7 cellular contexts compared by ENCODE assay signal in genomic region chr7:140653319-140654108, GRCh38. TPM values are rescaled to one million over a fixed set of nuclear protein-coding genes. Genes with fewer than 3 reads are reported as not detected.
DNase-seq lines count a peak whose midpoint lies in the region; ATAC-seq and TF ChIP-seq lines count a peak whose summit lies in the region.

No MANE protein-coding gene starts in this region.

- peak; percentile 93 for TF ChIP-seq CTCF in DND-41 (IDR thresholded peaks at IDR 0.05; ENCODE audit: borderline replicate concordance, extremely low read depth, low read length, poor library complexity, severe bottlenecking)
- TF ChIP-seq CTCF in LNCAP (IDR thresholded peaks at IDR 0.05), result peak; percentile 86
- peak; percentile 78 for TF ChIP-seq CTCF in colonic mucosa (IDR thresholded peaks at IDR 0.05)
- TF ChIP-seq CTCF in suprapubic skin (IDR thresholded peaks at IDR 0.05), result peak; percentile 83 to 85

- H2AFZ ChIP-seq in DND-41 (ENCODE audit: low read depth, low read length), result peak overlapping the region; percentile 70

- H3K27ac ChIP-seq in DND-41 (ENCODE audit: low read length) (no peak overlapping the region), colonic mucosa (no peak overlapping the region), suprapubic skin (no peak overlapping the region)

- H3K27me3 ChIP-seq in DND-41 (ENCODE audit: insufficient read depth, low read length, poor library complexity) (no peaks in the 10 kb centered on the region), colonic mucosa (no peaks in the 10 kb centered on the region), suprapubic skin (no peaks in the 10 kb centered on the region)

- DNase-seq in DND-41 (peak; percentile 46), RKO (ENCODE audit: low spot score) (peak; percentile 83), colonic mucosa (peak; percentile 82), left lobe of liver (ENCODE audit: low spot score) (peak; percentile 89), suprapubic skin (ENCODE audit: low spot score in 2 of 2) (peak; percentile 71 to 82)

- 23% methylated on average over 14 of the region's 15 CpGs for WGBS in suprapubic skin

- ATAC-seq in DND-41 (ENCODE audit: insufficient read depth, low read depth), result peak; percentile 58; the same call in 2 of the 3 replicates
- ATAC-seq in left lobe of liver, result peak; percentile 87
- ATAC-seq in HG03432 (IDR thresholded peaks at IDR 0.05; ENCODE audit: unreplicated experiment), result no peak

- intact Hi-C loops in colonic mucosa (cut with DNase I), result loop anchor here (2.0 to 10.0 kb wide), 3 partner anchors 135 to 309 kb away; partner anchors contain the start of gene MKRN1

- no peak for TF ChIP-seq EP300 in suprapubic skin (IDR thresholded peaks at IDR 0.05)

- H3K9ac ChIP-seq in DND-41 (ENCODE audit: low read depth, low read length) (no peak overlapping the region), colonic mucosa (ENCODE audit: low read depth in 2 of 2, low read length in 2 of 2) (no peak overlapping the region)

- H3K36me3 ChIP-seq in DND-41 (ENCODE audit: insufficient read depth, low read length) (no peaks in the 10 kb centered on the region), colonic mucosa (no peaks in the 10 kb centered on the region), suprapubic skin (no peaks in the 10 kb centered on the region)

- H3K9me3 ChIP-seq in DND-41 (ENCODE audit: insufficient read depth, low read length, severe bottlenecking) (no peaks in the 10 kb centered on the region), colonic mucosa (no peaks in the 10 kb centered on the region), suprapubic skin (no peaks in the 10 kb centered on the region)

- H3K4me2 ChIP-seq in DND-41 (ENCODE audit: insufficient read depth, low read length), result peak overlapping the region; percentile 41; the same call in 1 of the 2 replicates

- H3K4me3 ChIP-seq in DND-41 (ENCODE audit: low read depth in 1 of 2, low read length in 2 of 2) (no peak overlapping the region), colonic mucosa (no peak overlapping the region), suprapubic skin (no peak overlapping the region)

- H3K79me2 ChIP-seq in DND-41 (ENCODE audit: insufficient read depth, low read length), result no peaks in the 10 kb centered on the region

- TF ChIP-seq POLR2A in suprapubic skin (IDR thresholded peaks at IDR 0.05), result no peak

- H3K4me1 ChIP-seq in DND-41 (ENCODE audit: insufficient read depth, low read length) (peaks cover 19% of the 10 kb centered on the region), colonic mucosa (peaks cover 15% of the 10 kb centered on the region), suprapubic skin (peaks cover 25% of the 10 kb centered on the region)

- H4K20me1 ChIP-seq in DND-41 (ENCODE audit: insufficient read depth, low read length), result no peaks in the 10 kb centered on the region

RNA-seq across cellular contexts. Expression of gene DENND2A, which starts 12.9 kb away (rescaled TPM):
- total RNA-seq in colonic mucosa (1 to 10 TPM; 7.4 to 9.2 TPM), left lobe of liver (2.5 TPM), suprapubic skin (1 to 10 TPM in 3 of 4 donors, under 1 TPM in 1; 0.99 to 5.1 (median 2.2) TPM)

RNA-seq across cellular contexts. Expression of gene ADCK2, which starts 19.2 kb away (rescaled TPM):
- total RNA-seq in colonic mucosa (10 to 100 TPM; 25.4 to 40.6 TPM), left lobe of liver (11.7 TPM), suprapubic skin (10 to 100 TPM; 41.2 to 65.9 (median 53.3) TPM)

RNA-seq across cellular contexts. Expression of gene NDUFB2, which starts 43.0 kb away (rescaled TPM):
- total RNA-seq in colonic mucosa (100 to 1,000 TPM; 281 to 309 TPM), left lobe of liver (146 TPM), suprapubic skin (100 to 1,000 TPM; 104 to 435 (median 229) TPM)
